Comparison of ENCODE assay signal across 8 cellular contexts in genomic region chr6:30260036-30260504, GRCh38. TPM values are rescaled to one million over a fixed set of nuclear protein-coding genes. Genes with fewer than 3 reads are reported as not detected.
DNase-seq lines count a peak whose midpoint lies in the region; ATAC-seq and TF ChIP-seq lines count a peak whose summit lies in the region.

No MANE protein-coding gene starts in this region.

- no peak overlapping the region for H3K27ac Mint-ChIP-seq in Calu3 (ENCODE audit: unreplicated experiment)

- no peaks in the 10 kb centered on the region for H3K79me2 ChIP-seq in parathyroid adenoma

- H3K36me3 ChIP-seq in parathyroid adenoma (ENCODE audit: control insufficient read depth, insufficient read depth, low read length): no peaks in the 10 kb centered on the region

- peaks cover 8% of the 10 kb centered on the region for H3K4me1 ChIP-seq in foreskin keratinocyte
- H3K4me1 ChIP-seq in parathyroid adenoma: no peaks in the 10 kb centered on the region

- intact Hi-C loops in Calu3 (cut with micrococcal nuclease; ENCODE audit: unreplicated experiment): no loop called here

- peak overlapping the region; percentile 76 for H3K4me3 Mint-ChIP-seq in Calu3 (ENCODE audit: low read depth, unreplicated experiment)

- TF ChIP-seq POLR2A in GM18505 (IDR thresholded peaks at IDR 0.05; ENCODE audit: borderline replicate concordance, extremely low read depth, insufficient read depth, insufficient read length): no peak

- H3K27me3 ChIP-seq in foreskin keratinocyte (peaks cover 9% of the 10 kb centered on the region), parathyroid adenoma (ENCODE audit: control insufficient read depth, insufficient read depth, low read length) (no peaks in the 10 kb centered on the region)

- CTCF ChIA-PET in Calu3 (lab: Charles Lee): no interaction called here

- peak overlapping the region; percentile 85 for H2AFZ ChIP-seq in parathyroid adenoma

- DNase-seq in Calu3 (no peak), foreskin keratinocyte (no peak), HCEC 1CT (no peak), NCI-H1417 treated with DMSO at 0.1 percent for 48 hours (lab: John Stamatoyannopoulos, UW) (no peak)
- DNase-seq in activated CD8-positive, alpha-beta memory T cell treated with anti-CD3 and anti-CD28 coated beads, Interleukin-2, amount 50 U/mL, for 4 hours: peak; percentile 49

- no TSS peak for BruUV-seq in Calu3 (replicated peaks; lab: Mats Ljungman, UMichigan)

- H3K9me3 Mint-ChIP-seq in Calu3 (ENCODE audit: low read depth, unreplicated experiment): no peaks in the 10 kb centered on the region

- peaks cover 11% of the 10 kb centered on the region for H3K27me3 Mint-ChIP-seq in Calu3 (ENCODE audit: unreplicated experiment)

- H3K4me2 ChIP-seq in parathyroid adenoma (ENCODE audit: low read length): peak overlapping the region; percentile 73

- ATAC-seq in HG03103 (IDR thresholded peaks at IDR 0.05; ENCODE audit: low read depth, unreplicated experiment): peak; percentile 30
- ATAC-seq in foreskin keratinocyte: no peak
- no peak for ATAC-seq in GM18505 (IDR thresholded peaks at IDR 0.05; ENCODE audit: unreplicated experiment)

- peaks cover 17% of the 10 kb centered on the region for H3K36me3 Mint-ChIP-seq in Calu3 (ENCODE audit: insufficient read depth, unreplicated experiment)

- peak overlapping the region; percentile 2 for H3K9ac ChIP-seq in parathyroid adenoma

- TF ChIP-seq CTCF in Calu3 (IDR thresholded peaks at IDR 0.05; ENCODE audit: unreplicated experiment): no peak
- no peak for TF ChIP-seq CTCF in foreskin keratinocyte (conservative IDR thresholded peaks at IDR 0.05)
- TF ChIP-seq CTCF in parathyroid adenoma (IDR thresholded peaks at IDR 0.05): peak; percentile 2

- H3K4me1 Mint-ChIP-seq in Calu3 (ENCODE audit: low read depth, unreplicated experiment): peaks cover 9% of the 10 kb centered on the region

- no peaks in the 10 kb centered on the region for H3K9me3 ChIP-seq in parathyroid adenoma (ENCODE audit: control insufficient read depth, low read length)

- peak overlapping the region; percentile 75 for H3K27ac ChIP-seq in foreskin keratinocyte
- H3K27ac ChIP-seq in parathyroid adenoma: no peak overlapping the region

- peak overlapping the region; percentile 91 for H3K4me3 ChIP-seq in parathyroid adenoma (ENCODE audit: low read depth, low read length)

RNA-seq across cellular contexts. Expression of gene TRIM26, which starts 46.9 kb away (rescaled TPM):
- total RNA-seq in Calu3 (2022) (89.9 and 118 TPM in 2 replicates), foreskin keratinocyte (34.2 and 38.1 TPM in 2 replicates)
- polyA plus RNA-seq in foreskin keratinocyte: 25.3 and 26.0 TPM in 2 replicates
